In the genomic region with DNA sequence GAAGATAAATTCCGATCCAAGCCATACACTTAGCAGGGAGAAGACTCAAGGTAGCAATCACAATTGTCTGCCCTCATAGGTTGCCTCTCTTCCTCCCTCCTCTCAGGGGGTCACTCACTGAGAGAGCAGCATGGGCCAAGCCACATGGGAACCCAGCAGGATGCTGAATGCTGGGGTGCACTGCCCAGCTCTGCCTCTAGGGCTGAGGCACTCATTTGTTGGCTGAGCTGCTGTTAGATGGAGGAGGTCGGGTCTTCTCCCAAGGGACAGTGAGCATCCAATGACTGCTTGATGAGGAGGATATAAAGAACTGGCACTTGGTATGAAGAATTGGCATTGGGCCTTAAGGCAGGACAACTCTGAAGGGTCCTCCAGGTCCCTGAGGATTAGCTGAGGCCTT, we compare ENCODE assay signal across 1 cellular context.
TF ChIP-seq lines count a peak whose summit lies in the region.

No MANE protein-coding gene starts in this region.

TF ChIP-seq in K562, 482 proteins besides CTCF, POLR2A, EP300 and RAD21 (continued from another document):
- TF ChIP-seq BCLAF1 (IDR thresholded peaks at IDR 0.05; ENCODE audit: borderline replicate concordance in 1 of 2, control insufficient read depth in 1 of 2, low read depth in 2 of 2, low read length in 1 of 2) (no peak), TARDBP (IDR thresholded peaks at IDR 0.05) (no peak)
